In the genomic region with DNA sequence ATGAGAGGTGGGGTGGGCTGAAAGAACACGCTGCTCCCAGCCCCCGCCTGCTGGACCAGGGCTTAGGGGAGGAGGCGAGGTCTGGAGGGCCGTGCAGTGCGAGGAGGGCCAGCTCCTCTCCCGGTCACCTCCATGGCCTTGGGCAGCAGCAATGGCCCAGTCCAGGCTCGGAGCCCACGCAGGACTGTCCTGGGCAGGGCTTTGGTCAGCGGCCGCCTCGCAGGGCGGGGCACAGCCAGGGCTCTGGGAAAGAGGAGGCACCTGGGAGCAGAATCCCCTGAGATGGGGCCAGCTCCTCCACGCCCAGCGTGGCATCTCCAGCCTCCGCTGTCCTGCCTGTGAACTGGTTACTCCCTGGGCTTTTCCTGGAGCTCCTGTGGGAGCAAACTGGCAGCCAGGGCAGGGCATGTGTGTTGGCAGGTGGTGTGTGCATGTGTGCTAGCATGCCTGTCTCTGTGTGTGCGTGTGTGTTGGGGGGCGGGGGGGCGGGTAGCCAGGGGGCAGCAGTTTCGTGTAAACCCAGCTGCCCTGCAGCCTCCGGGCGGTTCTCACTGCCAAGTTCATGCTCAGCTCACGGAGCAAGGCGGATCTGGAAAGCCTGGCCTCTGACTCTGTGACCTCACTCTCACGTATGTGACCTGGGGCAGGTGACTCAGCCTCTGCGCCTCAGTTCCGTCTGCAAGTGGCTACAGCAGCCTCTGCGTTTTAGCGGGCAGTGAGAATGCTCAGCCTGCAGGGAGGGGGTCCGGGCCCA, we compare ENCODE assay signal across 15 cellular contexts. TPM values are rescaled to one million over a fixed set of nuclear protein-coding genes. Genes with fewer than 3 reads are reported as not detected.
A peak's percentile ranks its signal among the peaks of the same experiment; 100 is the strongest.
DNase-seq lines count a peak whose midpoint lies in the region; ATAC-seq and TF ChIP-seq lines count a peak whose summit lies in the region.
"Had no signal": no experiment of that assay in that cellular context is flagged by ENCODE, and none has a peak within 500 bp of the region (broad histone marks: within the 10 kb centered on the region; RNA-seq: fewer than 3 reads in every experiment).

No MANE protein-coding gene starts in this region.

- TF ChIP-seq CTCF in RWPE2 (IDR thresholded peaks at IDR 0.05; ENCODE audit: poor library complexity, severe bottlenecking) (no peak), fibroblast of mammary gland (conservative IDR thresholded peaks at IDR 0.05; ENCODE audit: control insufficient read depth, insufficient read depth, low read depth, low read length) (no peak), vagina (IDR thresholded peaks at IDR 0.05) (no peak)

- TF ChIP-seq POLR2A in vagina (IDR thresholded peaks at IDR 0.05) = no peak

- intact Hi-C loops in vagina (cut with DNase I) = no loop called here

- no peak overlapping the region for H3K4me3 ChIP-seq in RWPE2 (ENCODE audit: severe bottlenecking)
- H3K4me3 ChIP-seq in fibroblast of mammary gland (ENCODE audit: control insufficient read depth, low read depth, low read length) = no peak overlapping the region
- no peak overlapping the region for H3K4me3 ChIP-seq in vagina
- H3K4me3 ChIP-seq: smooth muscle cell had no signal

- DNase-seq in stimulated activated CD4-positive, alpha-beta T cell treated with anti-CD3 and anti-CD28 coated beads, Interleukin-15, amount 100 ng/mL, for 24 hours = peak; percentile 18
- no peak for DNase-seq in stimulated activated CD4-positive, alpha-beta T cell treated with anti-CD3 and anti-CD28 coated beads, Interleukin-1b, Interleukin-23, amount 100 ng/mL, for 48 hours
- DNase-seq in RWPE2 (ENCODE audit: low spot score) = no peak
- peak; percentile 29 for DNase-seq in fibroblast of mammary gland (ENCODE audit: low read depth)
- no peak for DNase-seq in vagina (ENCODE audit: extremely low spot score in 2 of 2)
- DNase-seq in activated CD4-positive, CD25-positive, alpha-beta regulatory T cell treated with anti-CD3 and anti-CD28 coated beads, Interleukin-2, amount 50 U/mL, for 72 hours = no peak
- DNase-seq: GDM1, glutamatergic neuron, NCI-H1417 treated with DMSO at 0.1 percent for 48 hours, NCI-H748 treated with DMSO at 0.1 percent for 48 hours, T-cell had no signal

- peak overlapping the region; percentile 71 for H3K27ac ChIP-seq in RWPE2 (ENCODE audit: poor library complexity, severe bottlenecking)
- no peak overlapping the region for H3K27ac ChIP-seq in vagina
- H3K27ac ChIP-seq: HL-60 had no signal

- H3K9me3 ChIP-seq in RWPE2 (ENCODE audit: severe bottlenecking) = no peaks in the 10 kb centered on the region
- H3K9me3 ChIP-seq in vagina = no peaks in the 10 kb centered on the region

- H3K36me3 ChIP-seq in RWPE2 (ENCODE audit: low read depth) = no peaks in the 10 kb centered on the region; the same call in 1 of the 2 replicates
- H3K36me3 ChIP-seq in vagina = no peaks in the 10 kb centered on the region

- no peaks in the 10 kb centered on the region for H3K27me3 ChIP-seq in RWPE2 (ENCODE audit: insufficient read depth, poor library complexity, severe bottlenecking)
- H3K27me3 ChIP-seq in vagina = no peaks in the 10 kb centered on the region

- ATAC-seq in RWPE2 (ENCODE audit: low read depth) (peak; percentile 81), GM21825 (IDR thresholded peaks at IDR 0.05; ENCODE audit: unreplicated experiment) (no peak), HG02973 (IDR thresholded peaks at IDR 0.05; ENCODE audit: unreplicated experiment) (no peak)

- peaks cover 15% of the 10 kb centered on the region for H3K4me1 ChIP-seq in RWPE2 (ENCODE audit: insufficient read depth, poor library complexity, severe bottlenecking)
- peaks cover 11% of the 10 kb centered on the region for H3K4me1 ChIP-seq in vagina

RNA-seq across cellular contexts. Expression of a gene that starts 27.5 kb away (rescaled TPM):
- 6.4 TPM for total RNA-seq in vagina

Comparison
In these comparisons a context has a peak if more than half of its experiments do, and no peak if none do; other contexts are left out.
1. DNase-seq: peak in stimulated activated CD4-positive, alpha-beta T cell treated with anti-CD3 and anti-CD28 coated beads, Interleukin-15, amount 100 ng/mL, for 24 hours (single experiment) and fibroblast of mammary gland (single experiment); none in stimulated activated CD4-positive, alpha-beta T cell treated with anti-CD3 and anti-CD28 coated beads, Interleukin-1b, Interleukin-23, amount 100 ng/mL, for 48 hours (single experiment), RWPE2 (single experiment), vagina (0 of 2) and activated CD4-positive, CD25-positive, alpha-beta regulatory T cell treated with anti-CD3 and anti-CD28 coated beads, Interleukin-2, amount 50 U/mL, for 72 hours (single experiment).